8 cellular contexts compared by ENCODE assay signal in genomic region chr16:74695450-74696422, GRCh38. TPM values are rescaled to one million over a fixed set of nuclear protein-coding genes. Genes with fewer than 3 reads are reported as not detected.
DNase-seq lines count a peak whose midpoint lies in the region; ATAC-seq and FAIRE-seq lines count a peak whose summit lies in the region.

No MANE protein-coding gene starts in this region.

- peaks cover 53% of the 10 kb centered on the region for H3K36me3 Mint-ChIP-seq in activated T-helper 1 cell treated with anti-CD3 and anti-CD28 coated beads, Interleukin-12 subunit alpha, Interleukin-12 subunit beta, Interleukin-2, Interleukin-4 antibody, amounts not matched to agents 30 ng/mL and 10 ng/mL and 1 ng/mL, durations not matched to agents 14 hours and 24 hours and 36 hours (ENCODE audit: low read depth)
- peaks cover 12% of the 10 kb centered on the region for H3K36me3 Mint-ChIP-seq in natural killer cell treated with Interleukin-12 subunit alpha and Interleukin-12 subunit beta and Interleukin-15 and Interleukin-18, amount 100 ng/mL, for 72 hours

- FAIRE-seq in RCC 7860 (lab: Jason Lieb, UNC), result no peak

- peak overlapping the region; percentile 50 for H3K4me3 ChIP-seq in Jurkat, Clone E6-1 (ENCODE audit: low read length)

- peaks cover 50% of the 10 kb centered on the region for H3K4me1 Mint-ChIP-seq in activated T-helper 1 cell treated with anti-CD3 and anti-CD28 coated beads, Interleukin-12 subunit alpha, Interleukin-12 subunit beta, Interleukin-2, Interleukin-4 antibody, amounts not matched to agents 30 ng/mL and 10 ng/mL and 1 ng/mL, durations not matched to agents 14 hours and 24 hours and 36 hours (ENCODE audit: low read depth)
- peaks cover 35 to 49% of the 10 kb centered on the region in 2 donors for H3K4me1 Mint-ChIP-seq in natural killer cell treated with Interleukin-12 subunit alpha and Interleukin-12 subunit beta and Interleukin-15 and Interleukin-18, amount 100 ng/mL, for 72 hours (ENCODE audit: low read depth in 2 of 2)

- peak; percentile 86 for ATAC-seq in GM21786 (IDR thresholded peaks at IDR 0.05; ENCODE audit: unreplicated experiment)
- ATAC-seq in natural killer cell treated with Interleukin-12 subunit alpha and Interleukin-12 subunit beta and Interleukin-15 and Interleukin-18, amount 100 ng/mL, for 72 hours, result peak; percentile 91 to 96

- intact Hi-C loops in activated T-helper 1 cell treated with anti-CD3 and anti-CD28 coated beads, Interleukin-12 subunit alpha, Interleukin-12 subunit beta, Interleukin-2, Interleukin-4 antibody, amounts not matched to agents 30 ng/mL and 10 ng/mL and 1 ng/mL, durations not matched to agents 14 hours and 24 hours and 36 hours (cut with micrococcal nuclease), result loop anchor here (1.0 to 5.0 kb wide), 2 partner anchors 28 to 328 kb away; no protein-coding TSS in a partner anchor

- H3K9me3 Mint-ChIP-seq in activated T-helper 1 cell treated with anti-CD3 and anti-CD28 coated beads, Interleukin-12 subunit alpha, Interleukin-12 subunit beta, Interleukin-2, Interleukin-4 antibody, amounts not matched to agents 30 ng/mL and 10 ng/mL and 1 ng/mL, durations not matched to agents 14 hours and 24 hours and 36 hours, result no peaks in the 10 kb centered on the region
- no peaks in the 10 kb centered on the region for H3K9me3 Mint-ChIP-seq in natural killer cell treated with Interleukin-12 subunit alpha and Interleukin-12 subunit beta and Interleukin-15 and Interleukin-18, amount 100 ng/mL, for 72 hours

- H3K4me3 Mint-ChIP-seq in activated T-helper 1 cell treated with anti-CD3 and anti-CD28 coated beads, Interleukin-12 subunit alpha, Interleukin-12 subunit beta, Interleukin-2, Interleukin-4 antibody, amounts not matched to agents 30 ng/mL and 10 ng/mL and 1 ng/mL, durations not matched to agents 14 hours and 24 hours and 36 hours, result peak overlapping the region; percentile 84
- H3K4me3 Mint-ChIP-seq in natural killer cell treated with Interleukin-12 subunit alpha and Interleukin-12 subunit beta and Interleukin-15 and Interleukin-18, amount 100 ng/mL, for 72 hours, result peak overlapping the region; percentile 94

- peak overlapping the region; percentile 54 for H3K27ac ChIP-seq in substantia nigra (ENCODE audit: low read depth, low read length, poor library complexity, severe bottlenecking)

- DNase-seq in EH (ENCODE audit: low read depth), result peak; percentile 93
- DNase-seq in Jurkat, Clone E6-1 (ENCODE audit: low read depth, low spot score), result peak; percentile 78
- DNase-seq in RCC 7860 (ENCODE audit: low spot score), result peak; percentile 71
- DNase-seq in activated T-helper 1 cell treated with anti-CD3 and anti-CD28 coated beads, Interleukin-12 subunit alpha, Interleukin-12 subunit beta, Interleukin-2, Interleukin-4 antibody, amounts not matched to agents 30 ng/mL and 10 ng/mL and 1 ng/mL, durations not matched to agents 14 hours and 24 hours and 36 hours (ENCODE audit: low spot score), result peak; percentile 66
- peak; percentile 92 for DNase-seq in fibroblast of the conjunctiva (ENCODE audit: low read depth)
- peak; percentile 83 for DNase-seq in natural killer cell treated with Interleukin-12 subunit alpha and Interleukin-12 subunit beta and Interleukin-15 and Interleukin-18, amount 100 ng/mL, for 72 hours (ENCODE audit: low spot score)
- DNase-seq in substantia nigra (lab: John Stamatoyannopoulos, UW), result peak in 48 of 49 donors; percentile 7 to 93 (median 77)

- no peaks in the 10 kb centered on the region for H3K27me3 Mint-ChIP-seq in activated T-helper 1 cell treated with anti-CD3 and anti-CD28 coated beads, Interleukin-12 subunit alpha, Interleukin-12 subunit beta, Interleukin-2, Interleukin-4 antibody, amounts not matched to agents 30 ng/mL and 10 ng/mL and 1 ng/mL, durations not matched to agents 14 hours and 24 hours and 36 hours (ENCODE audit: insufficient read depth)
- no peaks in the 10 kb centered on the region for H3K27me3 Mint-ChIP-seq in natural killer cell treated with Interleukin-12 subunit alpha and Interleukin-12 subunit beta and Interleukin-15 and Interleukin-18, amount 100 ng/mL, for 72 hours

- H3K27ac Mint-ChIP-seq in activated T-helper 1 cell treated with anti-CD3 and anti-CD28 coated beads, Interleukin-12 subunit alpha, Interleukin-12 subunit beta, Interleukin-2, Interleukin-4 antibody, amounts not matched to agents 30 ng/mL and 10 ng/mL and 1 ng/mL, durations not matched to agents 14 hours and 24 hours and 36 hours, result peak overlapping the region; percentile 70
- H3K27ac Mint-ChIP-seq in natural killer cell treated with Interleukin-12 subunit alpha and Interleukin-12 subunit beta and Interleukin-15 and Interleukin-18, amount 100 ng/mL, for 72 hours, result peak overlapping the region; percentile 71 to 91

RNA-seq across cellular contexts. Expression of gene MLKL, which starts 4.9 kb away (rescaled TPM):
- 21.2 TPM for polyA plus RNA-seq in Jurkat, Clone E6-1 (2012; ENCODE audit: insufficient read depth, insufficient read length)
- 23.9 and 24.0 TPM in 2 replicates for total RNA-seq in activated T-helper 1 cell treated with anti-CD3 and anti-CD28 coated beads, Interleukin-12 subunit alpha, Interleukin-12 subunit beta, Interleukin-2, Interleukin-4 antibody, amounts not matched to agents 30 ng/mL and 10 ng/mL and 1 ng/mL, durations not matched to agents 14 hours and 24 hours and 36 hours
- total RNA-seq in natural killer cell treated with Interleukin-12 subunit alpha and Interleukin-12 subunit beta and Interleukin-15 and Interleukin-18, amount 100 ng/mL, for 72 hours, result 10 to 100 TPM; 17.1 to 23.5 TPM

RNA-seq across cellular contexts. Expression of gene RFWD3, which starts 29.1 kb away (rescaled TPM):
- 51.7 TPM for polyA plus RNA-seq in Jurkat, Clone E6-1 (2012; ENCODE audit: insufficient read depth, insufficient read length)
- 112 and 116 TPM in 2 replicates for total RNA-seq in activated T-helper 1 cell treated with anti-CD3 and anti-CD28 coated beads, Interleukin-12 subunit alpha, Interleukin-12 subunit beta, Interleukin-2, Interleukin-4 antibody, amounts not matched to agents 30 ng/mL and 10 ng/mL and 1 ng/mL, durations not matched to agents 14 hours and 24 hours and 36 hours
- total RNA-seq in natural killer cell treated with Interleukin-12 subunit alpha and Interleukin-12 subunit beta and Interleukin-15 and Interleukin-18, amount 100 ng/mL, for 72 hours, result 100 to 1,000 TPM in 1 of 2 donors, 10 to 100 TPM in 1; 76.7 to 148 TPM

Comparison
In these comparisons a context has a peak if more than half of its experiments do, and no peak if none do; other contexts are left out.
1. Peak in every context shown above with its lines: DNase-seq, ATAC-seq, H3K4me3 ChIP-seq and H3K27ac ChIP-seq.